In the genomic region with DNA sequence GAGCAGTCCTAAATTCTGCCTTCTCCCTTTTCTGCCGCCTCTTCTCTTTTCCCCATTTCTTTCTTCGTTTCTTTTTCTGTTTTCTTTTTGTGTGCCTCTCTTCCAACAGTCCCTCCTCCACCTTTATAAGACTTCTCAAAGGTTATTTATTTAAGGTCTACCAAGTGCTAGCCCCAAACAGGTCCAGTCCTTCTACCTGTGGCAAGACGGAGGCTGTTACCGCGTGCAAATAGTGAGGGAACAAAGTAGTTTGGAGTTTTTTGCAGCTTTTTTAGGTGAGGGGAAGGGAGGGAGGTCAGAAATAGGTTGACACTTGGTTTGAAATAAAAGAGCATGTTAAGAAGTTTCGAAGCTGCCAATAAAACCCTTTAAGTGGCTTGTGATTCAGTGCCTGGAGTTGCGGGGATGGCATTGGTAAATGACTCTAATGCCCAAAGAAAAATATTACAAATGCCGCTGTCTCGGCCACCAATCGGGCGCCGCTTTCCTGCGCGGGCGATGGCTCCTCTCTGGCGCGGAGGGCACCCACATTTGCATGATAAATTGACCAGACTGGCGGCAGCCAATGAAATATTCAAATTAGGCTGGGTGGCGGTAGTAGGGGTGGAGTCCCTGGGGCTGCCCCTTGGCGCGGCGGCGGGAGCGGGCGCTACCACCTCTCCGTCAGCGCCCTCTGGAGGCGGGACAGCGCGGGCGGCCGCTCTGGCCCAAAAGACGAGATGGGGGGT, we compare ENCODE assay signal across 8 cellular contexts. TPM values are rescaled to one million over a fixed set of nuclear protein-coding genes. Genes with fewer than 3 reads are reported as not detected.
DNase-seq lines count a peak whose midpoint lies in the region; ATAC-seq and TF ChIP-seq lines count a peak whose summit lies in the region.

No MANE protein-coding gene starts in this region.

- WGBS in gastroesophageal sphincter (ENCODE audit: low coverage in 1 of 2), 2 donors: 53 to 61% methylated on average over 9 to 18 of the region's 33 CpGs
- WGBS in spleen, 5 donors: 12 to 17% (median 13%) methylated on average over 33 of the region's 33 CpGs
- WGBS in ovary, 3 donors: 79 to 87% (median 86%) methylated on average over 33 of the region's 33 CpGs

- TF ChIP-seq POLR2A in gastroesophageal sphincter (IDR thresholded peaks at IDR 0.05) (no peak), spleen (IDR thresholded peaks at IDR 0.05) (no peak), ovary (IDR thresholded peaks at IDR 0.05) (no peak)

- TF ChIP-seq EP300 in gastroesophageal sphincter (IDR thresholded peaks at IDR 0.05) (no peak), ovary (IDR thresholded peaks at IDR 0.05) (no peak)

- H3K9me3 ChIP-seq in gastroesophageal sphincter (no peaks in the 10 kb centered on the region), spleen (no peaks in the 10 kb centered on the region), ovary (no peaks in the 10 kb centered on the region)

- DNase-seq in HK-2 (ENCODE audit: unreplicated experiment) (peak; percentile 9), activated T-cell treated with anti-CD3 and anti-CD28 coated beads for 1 hour (ENCODE audit: low read depth) (peak; percentile 48), spleen (peak; percentile 86), ovary (no peak), NAMALWA (ENCODE audit: low spot score) (no peak), NCI-H1092 (lab: John Stamatoyannopoulos, UW) (no peak), NCI-H82 (lab: John Stamatoyannopoulos, UW) (no peak)

- H3K4me1 ChIP-seq in gastroesophageal sphincter (peaks cover 0 to 31% (median 3%) of the 10 kb centered on the region in 3 donors), spleen (peaks cover 0 to 39% (median 16%) of the 10 kb centered on the region in 6 donors), ovary (ENCODE audit: insufficient read depth) (peaks cover 8% of the 10 kb centered on the region)

- H3K36me3 ChIP-seq in gastroesophageal sphincter (peaks cover 0 to 5% of the 10 kb centered on the region in 2 donors), spleen (no peaks in the 10 kb centered on the region), ovary (no peaks in the 10 kb centered on the region)

- H3K4me3 ChIP-seq in gastroesophageal sphincter: peak overlapping the region in 1 of 2 donors; percentile 6
- H3K4me3 ChIP-seq in spleen: peak overlapping the region in 3 of 8 donors; percentile 10 to 42 (median 15)
- no peak overlapping the region for H3K4me3 ChIP-seq in ovary

- H3K27me3 ChIP-seq in gastroesophageal sphincter (no peaks in the 10 kb centered on the region), spleen (replicated peaks in 1 of 7) (peaks cover 0 to 84% (median 49%) of the 10 kb centered on the region in 7 donors), ovary (no peaks in the 10 kb centered on the region)

- intact Hi-C loops in spleen (cut with DNase I; ENCODE audit: low total_unique reads): loop anchor here (10.0 kb wide), 1 partner anchor 552 kb away; no protein-coding TSS in a partner anchor
- intact Hi-C loops in ovary (cut with DNase I): loop anchor here in 1 of 4 donors (10.0 kb wide), 1 partner anchor 678 kb away; no protein-coding TSS in a partner anchor

- peak in 3 of 4 experiments; percentile 32 to 70 (median 51) for TF ChIP-seq CTCF in gastroesophageal sphincter (IDR thresholded peaks at IDR 0.05)
- TF ChIP-seq CTCF in spleen (IDR thresholded peaks at IDR 0.05 in 8 of 11, conservative IDR thresholded peaks at IDR 0.05 in 3 of 11): peak in 9 of 11 experiments; percentile 35 to 77 (median 66)
- no peak for TF ChIP-seq CTCF in ovary (IDR thresholded peaks at IDR 0.05)

- ATAC-seq in gastroesophageal sphincter: peak; percentile 41

- H3K27ac ChIP-seq in gastroesophageal sphincter (no peak overlapping the region), spleen (no peak overlapping the region), ovary (no peak overlapping the region)

RNA-seq across cellular contexts. Expression of a gene that starts 7.5 kb away (rescaled TPM):
- total RNA-seq in gastroesophageal sphincter: 10 to 100 TPM; 15.6 to 40.2 (median 31.1) TPM
- total RNA-seq in spleen: 10 to 100 TPM; 10.0 to 24.6 (median 15.8) TPM
- polyA plus RNA-seq in spleen: 1 to 10 TPM; 1.2 to 3.6 (median 1.3) TPM
- total RNA-seq in ovary: 100 to 1,000 TPM in 1 of 7 donors, 10 to 100 TPM in 6; 24.8 to 107 (median 76.2) TPM
- polyA plus RNA-seq in ovary: 10 to 100 TPM; 23.3 to 28.0 TPM

Comparison
In these comparisons a context has a peak if more than half of its experiments do, and no peak if none do; other contexts are left out.
1. DNase-seq: peak in HK-2 (single experiment), activated T-cell treated with anti-CD3 and anti-CD28 coated beads for 1 hour (single experiment) and spleen (single experiment); none in ovary (0 of 5), NAMALWA (single experiment), NCI-H1092 (single experiment) and NCI-H82 (single experiment).
2. CTCF ChIP-seq: peak in gastroesophageal sphincter (3 of 4) and spleen (9 of 11); none in ovary (0 of 3).